ENCODE assay signal across 13 cellular contexts in genomic region chr4:136713140-136713539, GRCh38.
A peak's percentile ranks its signal among the peaks of the same experiment; 100 is the strongest.
DNase-seq lines count a peak whose midpoint lies in the region; ATAC-seq and TF ChIP-seq lines count a peak whose summit lies in the region.
"Had no signal": no experiment of that assay in that cellular context is flagged by ENCODE, and none has a peak within 500 bp of the region (broad histone marks: within the 10 kb centered on the region; RNA-seq: fewer than 3 reads in every experiment).

No MANE protein-coding gene starts in this region.

- H3K36me3 ChIP-seq in H7 (replicated peaks; ENCODE audit: control insufficient read depth, insufficient read depth, low read length) (no peaks in the 10 kb centered on the region), SK-N-SH (replicated peaks in 1 of 2; ENCODE audit: control insufficient read depth in 1 of 2, insufficient read depth in 2 of 2, low read length in 1 of 2) (no peaks in the 10 kb centered on the region)
- H3K36me3 ChIP-seq: thoracic aorta had no signal

- no peak overlapping the region for H3K27ac ChIP-seq in SK-N-SH (ENCODE audit: low read depth in 2 of 2, low read length in 1 of 2)
- H3K27ac ChIP-seq: thoracic aorta had no signal

- CTCF ChIA-PET in SK-N-SH (lab: Yijun Ruan, JAX) = interaction anchor here (0.8 kb wide), 1 partner anchor 36 kb away, joined by 3 read pairs; no protein-coding TSS in a partner anchor
- CTCF ChIA-PET in activated CD8-positive, alpha-beta T cell treated with anti-CD3 and anti-CD28 coated beads for 36 hours (lab: Charles Lee) = interaction anchor here (1.3 kb wide), 1 partner anchor 151 kb away, joined by 3 read pairs; no protein-coding TSS in a partner anchor

- DNase-seq in AG09319 (ENCODE audit: extremely low read depth, low read depth) = no peak
- DNase-seq in H7 = peak; percentile 3
- DNase-seq in SK-N-SH = no peak
- peak; percentile 29 for DNase-seq in fibroblast of pulmonary artery (ENCODE audit: low read depth)
- no peak for DNase-seq in NCI-H146 treated with DMSO at 0.1 percent for 48 hours (lab: John Stamatoyannopoulos, UW; ENCODE audit: unreplicated experiment)
- no peak for DNase-seq in NCI-H526 (lab: John Stamatoyannopoulos, UW)
- DNase-seq in occipital lobe (lab: John Stamatoyannopoulos, UW) = no peak
- DNase-seq in activated CD8-positive, alpha-beta T cell treated with anti-CD3 and anti-CD28 coated beads for 36 hours = no peak
- DNase-seq: activated CD4-positive, alpha-beta T cell treated with anti-CD3 and anti-CD28 coated beads, Interleukin-2, amount 50 U/mL, for 4 hours; naive B cell; stimulated activated CD4-positive, alpha-beta T cell treated with anti-CD3 and anti-CD28 coated beads, Interleukin-4, amount 100 ng/mL, for 1 hour had no signal

- POLR2A ChIA-PET in SK-N-SH (lab: Yijun Ruan, JAX) = no interaction called here
- POLR2A ChIA-PET in activated CD8-positive, alpha-beta T cell treated with anti-CD3 and anti-CD28 coated beads for 36 hours (lab: Charles Lee) = no interaction called here

- H3K4me3 Mint-ChIP-seq in activated CD8-positive, alpha-beta T cell treated with anti-CD3 and anti-CD28 coated beads for 36 hours = no peak overlapping the region
- H3K4me3 Mint-ChIP-seq: CD14-positive monocyte, naive B cell had no signal

- H3K9me3 ChIP-seq in SK-N-SH = no peaks in the 10 kb centered on the region
- H3K9me3 ChIP-seq: thoracic aorta had no signal

- no peaks in the 10 kb centered on the region for H3K4me1 Mint-ChIP-seq in activated CD8-positive, alpha-beta T cell treated with anti-CD3 and anti-CD28 coated beads for 36 hours (ENCODE audit: low read depth)
- H3K4me1 Mint-ChIP-seq: CD14-positive monocyte, naive B cell had no signal

- no peaks in the 10 kb centered on the region for H4K20me1 ChIP-seq in SK-N-SH (ENCODE audit: insufficient read depth)

- peak; percentile 26 for TF ChIP-seq CTCF in AG09319 (IDR thresholded peaks at IDR 0.05; ENCODE audit: low read depth, low read length)
- TF ChIP-seq CTCF in SK-N-SH (IDR thresholded peaks at IDR 0.05) = peak; percentile 14; the same call in 1 of the 2 replicates
- TF ChIP-seq CTCF in fibroblast of pulmonary artery (IDR thresholded peaks at IDR 0.05; ENCODE audit: low read length, missing control alignments) = no peak
- TF ChIP-seq CTCF in activated CD8-positive, alpha-beta T cell treated with anti-CD3 and anti-CD28 coated beads for 36 hours (IDR thresholded peaks at IDR 0.05) = no peak

- no peaks in the 10 kb centered on the region for H3K36me3 Mint-ChIP-seq in activated CD8-positive, alpha-beta T cell treated with anti-CD3 and anti-CD28 coated beads for 36 hours (ENCODE audit: low read depth)
- H3K36me3 Mint-ChIP-seq: CD14-positive monocyte, naive B cell had no signal

- intact Hi-C loops in activated CD8-positive, alpha-beta T cell treated with anti-CD3 and anti-CD28 coated beads for 36 hours (cut with micrococcal nuclease) = no loop called here

- H3K9me3 Mint-ChIP-seq in activated CD8-positive, alpha-beta T cell treated with anti-CD3 and anti-CD28 coated beads for 36 hours = peaks cover 4% of the 10 kb centered on the region

- no peak for TF ChIP-seq EP300 in SK-N-SH (IDR thresholded peaks at IDR 0.05; ENCODE audit: borderline replicate concordance in 1 of 2, low read depth in 1 of 2, low read length in 1 of 2)

- H3K27me3 ChIP-seq in H7 (ENCODE audit: control insufficient read depth, insufficient read depth, low read length) (no peaks in the 10 kb centered on the region), SK-N-SH (ENCODE audit: insufficient read depth) (no peaks in the 10 kb centered on the region)

- no peaks in the 10 kb centered on the region for H3K4me1 ChIP-seq in SK-N-SH (ENCODE audit: control insufficient read depth in 1 of 2, insufficient read depth in 2 of 2, low read depth in 1 of 2, low read length in 1 of 2)

- no peaks in the 10 kb centered on the region for H3K9me2 ChIP-seq in SK-N-SH

- no peak; the same call in 1 of the 2 replicates for TF ChIP-seq RAD21 in SK-N-SH (IDR thresholded peaks at IDR 0.05; ENCODE audit: low read length)

- H3K27me3 Mint-ChIP-seq in activated CD8-positive, alpha-beta T cell treated with anti-CD3 and anti-CD28 coated beads for 36 hours = no peaks in the 10 kb centered on the region
- H3K27me3 Mint-ChIP-seq: naive B cell had no signal

- no peaks in the 10 kb centered on the region for H3K79me2 ChIP-seq in SK-N-SH (ENCODE audit: insufficient read depth)

- no peak overlapping the region for H2AFZ ChIP-seq in SK-N-SH (ENCODE audit: low read depth)

- no peak for ATAC-seq in activated CD8-positive, alpha-beta T cell treated with anti-CD3 and anti-CD28 coated beads for 36 hours

- no peaks in the 10 kb centered on the region for H3F3A ChIP-seq in SK-N-SH (replicated peaks; ENCODE audit: insufficient read depth)

- no peak overlapping the region for H3K9ac ChIP-seq in SK-N-SH

- H3K4me2 ChIP-seq in SK-N-SH = 0 out of 2 replicates have a peak overlapping the region, but pooled peaks have one; percentile 37

- WGBS in SK-N-SH (ENCODE audit: low lambda C conversion rate) = 28% methylated on average over 1 of the region's 1 CpG

- H3K4me3 ChIP-seq in H7 (ENCODE audit: insufficient read depth, low read depth, low read length) = no peak overlapping the region
- peak overlapping the region in 1 of 2 experiments; percentile 25; a peak in 1 of 4 replicates for H3K4me3 ChIP-seq in SK-N-SH (ENCODE audit: low read depth in 2 of 2, low read length in 1 of 2)
- no peak overlapping the region for H3K4me3 ChIP-seq in fibroblast of pulmonary artery (replicated peaks; ENCODE audit: low read depth, low read length)
- H3K4me3 ChIP-seq: thoracic aorta had no signal

- H3K27ac Mint-ChIP-seq in activated CD8-positive, alpha-beta T cell treated with anti-CD3 and anti-CD28 coated beads for 36 hours = no peak overlapping the region
- H3K27ac Mint-ChIP-seq: CD14-positive monocyte, naive B cell had no signal

TF ChIP-seq in SK-N-SH, 30 proteins besides CTCF, POLR2A, EP300 and RAD21:
- TF ChIP-seq REST (IDR thresholded peaks at IDR 0.05; ENCODE audit: low read depth, low read length) = no peak
- TF ChIP-seq RFX5 (IDR thresholded peaks at IDR 0.05; ENCODE audit: low read length) = no peak
- TF ChIP-seq GABPA (IDR thresholded peaks at IDR 0.05; ENCODE audit: low read depth) = no peak
- no peak for TF ChIP-seq NFIC (IDR thresholded peaks at IDR 0.05; ENCODE audit: borderline replicate concordance)
- TF ChIP-seq JUND (IDR thresholded peaks at IDR 0.05) = no peak
- no peak for TF ChIP-seq RXRA (IDR thresholded peaks at IDR 0.05; ENCODE audit: borderline replicate concordance, low read depth)
TF ChIP-seq in SK-N-SH: peak in this region for 0.

Comparison
In these comparisons a context has a peak if more than half of its experiments do, and no peak if none do; other contexts are left out.
1. DNase-seq: peak in H7 (single experiment) and fibroblast of pulmonary artery (single experiment); none in AG09319 (single experiment), SK-N-SH (single experiment), NCI-H146 treated with DMSO at 0.1 percent for 48 hours (single experiment), NCI-H526 (0 of 2), occipital lobe (single experiment) and activated CD8-positive, alpha-beta T cell treated with anti-CD3 and anti-CD28 coated beads for 36 hours (single experiment).
2. CTCF ChIP-seq: peak in AG09319 (single experiment) and SK-N-SH (single experiment); none in fibroblast of pulmonary artery (single experiment) and activated CD8-positive, alpha-beta T cell treated with anti-CD3 and anti-CD28 coated beads for 36 hours (single experiment).